1 cellular context compared by ENCODE assay signal in the genomic region with DNA sequence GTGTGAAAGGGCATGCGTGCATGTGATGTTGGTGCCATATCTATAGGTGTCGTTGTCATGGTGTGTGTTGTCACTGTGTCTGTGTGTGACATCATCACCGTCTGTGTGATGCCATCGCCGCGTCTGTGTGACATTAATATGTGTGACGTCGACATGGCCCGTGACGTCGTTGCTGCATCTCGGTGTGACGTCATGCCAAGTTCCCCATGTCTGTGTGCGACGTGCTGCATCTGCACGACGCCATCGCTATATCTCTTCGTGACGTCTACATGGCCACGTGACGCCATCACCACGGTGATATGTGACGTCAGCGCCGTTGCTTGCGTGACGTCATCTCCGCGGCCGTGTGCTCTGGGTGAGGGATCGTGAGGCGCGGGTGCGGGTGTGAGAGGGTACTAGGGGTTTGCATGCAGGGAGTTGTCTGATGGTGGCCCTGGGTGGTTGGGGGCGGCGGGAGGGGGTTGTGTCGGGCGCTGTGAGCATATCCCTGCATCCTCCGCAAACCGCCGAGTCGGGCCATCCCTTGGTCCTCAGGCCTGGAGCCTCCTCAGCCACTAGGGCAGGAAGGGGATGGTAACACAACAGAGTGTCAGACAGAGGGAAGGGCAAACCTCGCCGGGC.
TF ChIP-seq lines count a peak whose summit lies in the region.

No MANE protein-coding gene starts in this region.

TF ChIP-seq in H1, 55 proteins besides CTCF, POLR2A, EP300 and RAD21:
- TF ChIP-seq ZNF274 (IDR thresholded peaks at IDR 0.05; ENCODE audit: borderline replicate concordance, extremely low read depth, low read length), result no peak
- no peak for TF ChIP-seq SIX5 (IDR thresholded peaks at IDR 0.05; ENCODE audit: low read depth, low read length)
- no peak for TF ChIP-seq CTBP2 (IDR thresholded peaks at IDR 0.05; ENCODE audit: borderline replicate concordance, insufficient read depth, insufficient read length, low read length)
- TF ChIP-seq SIN3A (conservative IDR thresholded peaks at IDR 0.05 in 1 of 2, IDR thresholded peaks at IDR 0.05 in 1 of 2; ENCODE audit: low read depth in 1 of 2, low read length in 2 of 2), result no peak
- TF ChIP-seq CREB1 (IDR thresholded peaks at IDR 0.05), result peak; percentile 90
TF ChIP-seq in H1: peak in this region for 1.
